Comparison of ENCODE assay signal across 1 cellular context in genomic region chr1:24914226-24915069, GRCh38.
TF ChIP-seq lines count a peak whose summit lies in the region.

No MANE protein-coding gene starts in this region.

TF ChIP-seq in HepG2, 621 proteins besides CTCF, POLR2A, EP300 and RAD21 (continued from another document and continues in another):
- no peak for TF ChIP-seq ZNF407 (CRISPR knock-in tag; IDR thresholded peaks at IDR 0.05; ENCODE audit: not compliant biosample characterization)
- no peak for TF ChIP-seq SMAD9 (CRISPR knock-in tag; IDR thresholded peaks at IDR 0.05)
- TF ChIP-seq ZHX1 (CRISPR knock-in tag; IDR thresholded peaks at IDR 0.05; ENCODE audit: low read depth): no peak
- TF ChIP-seq PRDM15 (CRISPR knock-in tag; IDR thresholded peaks at IDR 0.05): no peak
- TF ChIP-seq ZNF143 (CRISPR knock-in tag; IDR thresholded peaks at IDR 0.05): no peak
- no peak for TF ChIP-seq SCMH1 (CRISPR knock-in tag; IDR thresholded peaks at IDR 0.05; ENCODE audit: borderline replicate concordance)
- TF ChIP-seq PHF21A (CRISPR knock-in tag; IDR thresholded peaks at IDR 0.05): no peak
- TF ChIP-seq ZNF12 (CRISPR knock-in tag; IDR thresholded peaks at IDR 0.05): no peak
- TF ChIP-seq ARID5B (CRISPR knock-in tag; IDR thresholded peaks at IDR 0.05): peak; percentile 15
- TF ChIP-seq MBNL3 (CRISPR knock-in tag; conservative IDR thresholded peaks at IDR 0.05): no peak
- no peak for TF ChIP-seq ZNF136 (CRISPR knock-in tag; IDR thresholded peaks at IDR 0.05; ENCODE audit: low read depth)
- peak; percentile 62; the same call in 1 of the 2 replicates for TF ChIP-seq ZNF546 (CRISPR knock-in tag; conservative IDR thresholded peaks at IDR 0.05)
- no peak for TF ChIP-seq USF2 (IDR thresholded peaks at IDR 0.05; ENCODE audit: low read depth, low read length)
- 0 out of 2 replicates have a peak, but pooled peaks have one; percentile 19 for TF ChIP-seq USF2 (CRISPR knock-in tag; IDR thresholded peaks at IDR 0.05; ENCODE audit: borderline replicate concordance)
- TF ChIP-seq ZNF547 (CRISPR knock-in tag; IDR thresholded peaks at IDR 0.05): no peak; the same call in none of the 2 replicates
- no peak for TF ChIP-seq EED (CRISPR knock-in tag; IDR thresholded peaks at IDR 0.05)
- TF ChIP-seq SNAPC5 (CRISPR knock-in tag; IDR thresholded peaks at IDR 0.05; ENCODE audit: borderline replicate concordance): no peak
- TF ChIP-seq GATA4 (IDR thresholded peaks at IDR 0.05; ENCODE audit: borderline replicate concordance, low read depth): no peak
- no peak for TF ChIP-seq ZNF616 (CRISPR knock-in tag; IDR thresholded peaks at IDR 0.05; ENCODE audit: low read depth)
- TF ChIP-seq ZGPAT (CRISPR knock-in tag; IDR thresholded peaks at IDR 0.05): no peak
- TF ChIP-seq ZNF792 (CRISPR knock-in tag; IDR thresholded peaks at IDR 0.05): no peak
- 0 out of 2 replicates have a peak, but pooled peaks have one; percentile 67 for TF ChIP-seq ERF (CRISPR knock-in tag; IDR thresholded peaks at IDR 0.05)
- TF ChIP-seq IRF2 (CRISPR knock-in tag; IDR thresholded peaks at IDR 0.05): no peak; the same call in 1 of the 2 replicates
- TF ChIP-seq HIC2 (CRISPR knock-in tag; IDR thresholded peaks at IDR 0.05; ENCODE audit: low read depth): no peak
- peak; percentile 36; the same call in 1 of the 2 replicates for TF ChIP-seq SP5 (CRISPR knock-in tag; IDR thresholded peaks at IDR 0.05; ENCODE audit: borderline replicate concordance, low read depth)
- TF ChIP-seq ZNF678 (CRISPR knock-in tag; IDR thresholded peaks at IDR 0.05): no peak
- TF ChIP-seq SRF (IDR thresholded peaks at IDR 0.05; ENCODE audit: low read depth, low read length): no peak
- TF ChIP-seq ZNF615 (CRISPR knock-in tag; IDR thresholded peaks at IDR 0.05; ENCODE audit: borderline replicate concordance): no peak
- peak; percentile 49; the same call in 1 of the 2 replicates for TF ChIP-seq SOX5 (CRISPR knock-in tag; IDR thresholded peaks at IDR 0.05; ENCODE audit: borderline replicate concordance)
- no peak for TF ChIP-seq U2AF2 (IDR thresholded peaks at IDR 0.05; ENCODE audit: low read depth, low read length)
- TF ChIP-seq NR2F1 (CRISPR knock-in tag; IDR thresholded peaks at IDR 0.05): no peak; a peak in 1 of 4 replicates
- no peak; the same call in 1 of the 2 replicates for TF ChIP-seq ZMYM2 (CRISPR knock-in tag; IDR thresholded peaks at IDR 0.05)
- no peak for TF ChIP-seq MIXL1 (CRISPR knock-in tag; IDR thresholded peaks at IDR 0.05)
